ENCODE assay signal across 1 cellular context in genomic region chr11:78188809-78189724, GRCh38.
TF ChIP-seq lines count a peak whose summit lies in the region.

Gene USP35 (plus strand): TSS chr11:78188919. CDS start chr11:78196246, 7,327 bp downstream.

TF ChIP-seq in HepG2, 621 proteins besides CTCF, POLR2A, EP300 and RAD21 (continued from another document):
- TF ChIP-seq ZSCAN5A (CRISPR knock-in tag; IDR thresholded peaks at IDR 0.05; ENCODE audit: borderline replicate concordance) (no peak), ARID3A (IDR thresholded peaks at IDR 0.05; ENCODE audit: low read depth, low read length) (no peak), THYN1 (CRISPR knock-in tag; IDR thresholded peaks at IDR 0.05; ENCODE audit: borderline replicate concordance, low read depth) (no peak), ZNF281 (CRISPR knock-in tag; IDR thresholded peaks at IDR 0.05; ENCODE audit: borderline replicate concordance) (no peak), HOXA5 (CRISPR knock-in tag; IDR thresholded peaks at IDR 0.05) (no peak), NBN (conservative IDR thresholded peaks at IDR 0.05) (no peak), HOXA3 (CRISPR knock-in tag; IDR thresholded peaks at IDR 0.05) (no peak), BCLAF1 (IDR thresholded peaks at IDR 0.05) (no peak), KDM3A (CRISPR knock-in tag; IDR thresholded peaks at IDR 0.05; ENCODE audit: low read depth) (0 out of 2 replicates have a peak, but pooled peaks have one; percentile 19), SALL1 (CRISPR knock-in tag; IDR thresholded peaks at IDR 0.05) (peak; percentile 14; the same call in 1 of the 2 replicates)
